7 cellular contexts compared by ENCODE assay signal in genomic region chr20:57061058-57061900, GRCh38.
DNase-seq lines count a peak whose midpoint lies in the region; ATAC-seq and TF ChIP-seq lines count a peak whose summit lies in the region.

No MANE protein-coding gene starts in this region.

- no peak overlapping the region for H2AK5ac ChIP-seq in neuronal stem cell (ENCODE audit: low read depth, low read length)

- H2AFZ ChIP-seq in DND-41 (ENCODE audit: low read depth, low read length) = no peak overlapping the region
- no peak overlapping the region for H2AFZ ChIP-seq in neuronal stem cell (ENCODE audit: low read length)

- no peak overlapping the region for H4K8ac ChIP-seq in neuronal stem cell (ENCODE audit: low read depth, low read length)

- intact Hi-C loops in left colon (cut with DNase I, micrococcal nuclease) = loop anchor here in 1 of 2 donors (10.0 kb wide), 1 partner anchor 516 kb away; no protein-coding TSS in a partner anchor

- no peaks in the 10 kb centered on the region; the same call in 1 of the 2 replicates for H4K20me1 ChIP-seq in DND-41 (ENCODE audit: insufficient read depth, low read length)

- no peak overlapping the region for H2BK15ac ChIP-seq in neuronal stem cell (ENCODE audit: low read length)

- WGBS in neuronal stem cell (ENCODE audit: extremely low coverage in 2 of 2, insufficient read length in 2 of 2, insufficient replicate concordance in 1 of 2), 2 donors = no CpG with 5 or more reads among the region's 14 CpGs

- TF ChIP-seq CTCF in DND-41 (IDR thresholded peaks at IDR 0.05; ENCODE audit: borderline replicate concordance, extremely low read depth, low read length, poor library complexity, severe bottlenecking) = peak; percentile 55
- peak; percentile 54 for TF ChIP-seq CTCF in LNCAP (IDR thresholded peaks at IDR 0.05)
- peak; percentile 81 for TF ChIP-seq CTCF in brain microvascular endothelial cell (IDR thresholded peaks at IDR 0.05; ENCODE audit: low read depth, low read length, missing control alignments)

- no peak overlapping the region for H3K4ac ChIP-seq in neuronal stem cell (ENCODE audit: low read length)

- no peak overlapping the region for H3K14ac ChIP-seq in neuronal stem cell (ENCODE audit: low read length)

- no peak overlapping the region for H3K27ac ChIP-seq in DND-41 (ENCODE audit: low read length)
- no peak overlapping the region for H3K27ac ChIP-seq in brain microvascular endothelial cell
- H3K27ac ChIP-seq in neuronal stem cell (replicated peaks; ENCODE audit: low read length) = no peak overlapping the region

- H3K23ac ChIP-seq in neuronal stem cell (ENCODE audit: low read depth, low read length, poor library complexity) = no peak overlapping the region

- no peaks in the 10 kb centered on the region for H3K4me1 ChIP-seq in DND-41 (ENCODE audit: insufficient read depth, low read length)
- peaks cover 0 to 2% of the 10 kb centered on the region in 2 donors for H3K4me1 ChIP-seq in neuronal stem cell (ENCODE audit: control insufficient read depth in 2 of 2, insufficient read depth in 1 of 2, low read depth in 1 of 2, low read length in 2 of 2)

- no peak overlapping the region for H3K18ac ChIP-seq in neuronal stem cell (ENCODE audit: low read length)

- H3K27me3 ChIP-seq in DND-41 (ENCODE audit: insufficient read depth, low read length, poor library complexity) (peaks cover 25% of the 10 kb centered on the region), brain microvascular endothelial cell (replicated peaks) (no peaks in the 10 kb centered on the region), neuronal stem cell (ENCODE audit: control insufficient read depth in 3 of 3, insufficient read depth in 3 of 3, low read depth in 1 of 3, low read length in 3 of 3) (peaks cover 0 to 32% (median 4%) of the 10 kb centered on the region in 3 experiments)

- H3K36me3 ChIP-seq in DND-41 (ENCODE audit: insufficient read depth, low read length) (no peaks in the 10 kb centered on the region), brain microvascular endothelial cell (replicated peaks) (no peaks in the 10 kb centered on the region), neuronal stem cell (replicated peaks in 1 of 2; ENCODE audit: control insufficient read depth in 2 of 2, insufficient read depth in 2 of 2, low read length in 2 of 2) (no peaks in the 10 kb centered on the region)

- ATAC-seq in DND-41 (ENCODE audit: insufficient read depth, low read depth) (no peak), left colon (no peak)

- H3K9me3 ChIP-seq in DND-41 (ENCODE audit: insufficient read depth, low read length, severe bottlenecking) = no peaks in the 10 kb centered on the region
- no peaks in the 10 kb centered on the region for H3K9me3 ChIP-seq in neuronal stem cell (replicated peaks in 1 of 2; ENCODE audit: control insufficient read depth in 2 of 2, insufficient read depth in 1 of 2, low read depth in 1 of 2, low read length in 2 of 2)

- peak; percentile 20 for DNase-seq in DND-41
- DNase-seq in brain microvascular endothelial cell = peak; percentile 49
- peak; percentile 57 for DNase-seq in neuronal stem cell (ENCODE audit: low spot score)
- no peak for DNase-seq in left colon
- no peak for DNase-seq in NCI-H2196 (lab: John Stamatoyannopoulos, UW; ENCODE audit: unreplicated experiment)
- DNase-seq in stimulated activated CD4-positive, alpha-beta T cell treated with anti-CD3 and anti-CD28 coated beads, Interleukin-2, amount 100 ng/mL, for 48 hours = no peak

- H3K9ac ChIP-seq in DND-41 (ENCODE audit: low read depth, low read length) (no peak overlapping the region), neuronal stem cell (ENCODE audit: low read depth, low read length, poor library complexity) (no peak overlapping the region)

- H3K79me2 ChIP-seq in DND-41 (ENCODE audit: insufficient read depth, low read length) = no peaks in the 10 kb centered on the region

- H4K91ac ChIP-seq in neuronal stem cell (ENCODE audit: low read depth, low read length, poor library complexity) = no peak overlapping the region

- H2BK12ac ChIP-seq in neuronal stem cell (ENCODE audit: low read length) = no peak overlapping the region

- no peak overlapping the region for H3K4me3 ChIP-seq in DND-41 (ENCODE audit: low read depth in 1 of 2, low read length in 2 of 2)
- H3K4me3 ChIP-seq in brain microvascular endothelial cell (ENCODE audit: low read depth, low read length) = no peak overlapping the region
- H3K4me3 ChIP-seq in neuronal stem cell (ENCODE audit: low read length in 2 of 2) = no peak overlapping the region

- no peak overlapping the region for H2BK120ac ChIP-seq in neuronal stem cell (ENCODE audit: low read depth, low read length)

- H2BK5ac ChIP-seq in neuronal stem cell (ENCODE audit: low read length) = no peak overlapping the region

- H3K4me2 ChIP-seq in DND-41 (ENCODE audit: insufficient read depth, low read length) (no peak overlapping the region), neuronal stem cell (ENCODE audit: insufficient read depth, low read length, poor library complexity, severe bottlenecking) (no peak overlapping the region)

- in situ Hi-C loops in brain microvascular endothelial cell (cut with HindIII; ENCODE audit: low pct_ligation_motif_present, low sequenced_read_pairs) = no loop called here

- no peaks in the 10 kb centered on the region for H3K79me1 ChIP-seq in neuronal stem cell (ENCODE audit: low read depth, low read length)

Comparison
In these comparisons a context has a peak if more than half of its experiments do, and no peak if none do; other contexts are left out.
1. DNase-seq: peak in DND-41 (single experiment), brain microvascular endothelial cell (single experiment) and neuronal stem cell (single experiment); none in left colon (0 of 2), NCI-H2196 (single experiment) and stimulated activated CD4-positive, alpha-beta T cell treated with anti-CD3 and anti-CD28 coated beads, Interleukin-2, amount 100 ng/mL, for 48 hours (0 of 2).
2. Peak in every context shown above with its lines, with median percentiles within 50 percentile points of each other: CTCF ChIP-seq.